ENCODE assay signal across 1 cellular context in the genomic region with DNA sequence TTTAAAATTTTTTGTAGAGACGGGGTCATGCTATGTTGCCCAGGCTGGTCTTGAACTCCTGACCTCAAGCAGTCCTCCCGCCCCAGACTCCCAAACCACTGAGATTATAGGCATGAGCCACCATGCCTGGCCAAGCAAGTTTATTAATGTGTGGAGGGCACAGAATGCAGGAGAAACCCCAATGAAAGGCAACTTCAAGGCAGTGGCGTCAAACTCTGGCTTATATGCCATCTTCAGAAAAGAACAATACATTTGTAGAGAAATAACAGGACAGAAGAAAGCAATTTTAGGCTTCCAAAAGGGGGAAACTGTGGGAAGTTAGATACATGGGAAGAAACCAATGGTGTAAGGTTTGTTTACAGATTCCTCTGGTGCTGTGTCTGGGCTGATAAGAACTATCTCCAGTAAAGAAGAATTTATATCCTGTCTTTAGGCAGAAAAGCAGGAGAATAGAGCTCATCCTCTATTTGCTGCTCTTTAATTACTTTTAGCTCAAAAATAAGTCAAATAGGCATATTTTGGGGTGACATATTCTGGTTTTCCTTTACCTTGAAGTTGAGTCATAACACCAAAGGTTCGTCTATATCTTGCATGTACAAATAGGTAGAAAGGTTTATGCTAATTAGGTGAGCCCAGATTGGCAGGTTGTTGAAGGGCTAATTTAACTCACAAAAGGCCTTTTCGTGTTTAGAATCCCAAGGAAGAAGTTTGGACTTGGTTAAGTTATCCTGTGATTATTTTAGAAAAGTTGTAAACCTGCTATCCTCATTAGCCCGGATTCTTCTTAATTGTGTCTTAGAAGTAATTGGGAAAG.
TF ChIP-seq lines count a peak whose summit lies in the region.

No MANE protein-coding gene starts in this region.

TF ChIP-seq in SK-N-SH, 30 proteins besides CTCF, POLR2A, EP300 and RAD21 (continued from another document):
- TF ChIP-seq TCF12 (IDR thresholded peaks at IDR 0.05) (no peak), EZH2phosphoT487 (IDR thresholded peaks at IDR 0.05; ENCODE audit: borderline replicate concordance, low read depth) (no peak), MXI1 (IDR thresholded peaks at IDR 0.05; ENCODE audit: low read depth, low read length) (no peak), MEF2A (IDR thresholded peaks at IDR 0.05; ENCODE audit: borderline replicate concordance, low read depth) (no peak), JUND (IDR thresholded peaks at IDR 0.05) (no peak)
- TF ChIP-seq, protein P1, sequence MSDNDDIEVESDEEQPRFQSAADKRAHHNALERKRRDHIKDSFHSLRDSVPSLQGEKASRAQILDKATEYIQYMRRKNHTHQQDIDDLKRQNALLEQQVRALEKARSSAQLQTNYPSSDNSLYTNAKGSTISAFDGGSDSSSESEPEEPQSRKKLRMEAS (IDR thresholded peaks at IDR 0.05; ENCODE audit: low read depth), result no peak
TF ChIP-seq in SK-N-SH: peak in this region for 0.
